Comparison of ENCODE assay signal across 21 cellular contexts in the genomic region with DNA sequence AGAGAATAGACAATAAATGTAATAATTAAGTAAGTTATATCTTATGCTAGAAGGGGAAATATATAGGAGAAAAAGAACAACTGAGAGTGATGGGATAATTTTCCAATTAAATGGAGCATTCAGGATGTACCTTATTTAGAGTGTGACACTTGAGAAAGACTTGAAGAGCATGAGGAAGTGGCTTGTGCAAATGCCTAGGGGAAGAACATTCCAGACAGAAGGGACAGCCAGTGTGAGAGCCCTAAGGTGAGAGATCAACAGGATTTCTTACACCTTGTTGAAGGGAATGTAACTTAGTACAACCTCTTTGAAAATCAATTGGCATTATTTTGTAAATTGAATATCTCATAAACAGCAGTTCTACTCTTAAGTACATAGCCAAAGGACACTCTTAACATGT.
"Had no signal": no experiment of that assay in that cellular context is flagged by ENCODE, and none has a peak within 500 bp of the region (broad histone marks: within the 10 kb centered on the region; RNA-seq: fewer than 3 reads in every experiment).

No MANE protein-coding gene starts in this region.

- H3K4me1 ChIP-seq: body of pancreas, foreskin keratinocyte, prostate gland, transverse colon had no signal

- DNase-seq: activated CD4-positive, alpha-beta memory T cell treated with anti-CD3 and anti-CD28 coated beads, Interleukin-2, amount 10 ng/mL, durations not matched to agents 7 days and 5 days; activated CD4-positive, alpha-beta T cell treated with anti-CD3 and anti-CD28 coated beads for 48 hours; activated CD4-positive, CD25-positive, alpha-beta regulatory T cell; activated effector memory CD4-positive, alpha-beta T cell treated with anti-CD3 and anti-CD28 coated beads, Interleukin-2, amount 50 U/mL, for 16 hours; activated naive CD4-positive, alpha-beta T cell treated with anti-CD3 and anti-CD28 coated beads, Interleukin-2, amount 50 U/mL, for 16 hours; activated T-cell treated with anti-CD3 and anti-CD28 coated beads, Interleukin-2, amount 50 U/mL, for 72 hours; anterior cingulate cortex; body of pancreas; effector CD4-positive, alpha-beta T cell; left ventricle myocardium inferior; stimulated activated CD4-positive, alpha-beta T cell treated with anti-CD3 and anti-CD28 coated beads, Interleukin-12 subunit alpha, Interleukin-12 subunit beta, amount 100 ng/mL, for 4 hours; stimulated activated CD4-positive, alpha-beta T cell treated with anti-CD3 and anti-CD28 coated beads, Interleukin-4, amount 100 ng/mL, for 4 hours; T-helper 1 cell; transverse colon had no signal

- H3K9me3 ChIP-seq: prostate gland had no signal

- H3K27me3 ChIP-seq: foreskin keratinocyte, right atrium auricular region, transverse colon had no signal

- H3K4me1 Mint-ChIP-seq: activated CD4-positive, alpha-beta memory T cell treated with anti-CD3 and anti-CD28 coated beads, Interleukin-2, amount 10 ng/mL, durations not matched to agents 7 days and 5 days had no signal

- H3K36me3 ChIP-seq: left ventricle myocardium inferior, prostate gland, right atrium auricular region, transverse colon had no signal

- H3K4me3 Mint-ChIP-seq: activated CD4-positive, alpha-beta memory T cell treated with anti-CD3 and anti-CD28 coated beads, Interleukin-2, amount 10 ng/mL, durations not matched to agents 7 days and 5 days; activated T-cell treated with anti-CD3 and anti-CD28 coated beads, Interleukin-2, amount 50 U/mL, for 72 hours; dendritic cell treated with granulocyte-macrophage colony-stimulating factor and Interleukin-4, amounts not matched to agents 40 ng/mL and 50 ng/mL, for 4 days; natural killer cell treated with Interleukin-12 subunit alpha and Interleukin-12 subunit beta and Interleukin-15 and Interleukin-18, amount 100 ng/mL, for 72 hours; stimulated activated naive CD8-positive, alpha-beta T cell treated with anti-CD3 and anti-CD28 coated beads, Interleukin-15, Interleukin-2, amounts not matched to agents 100 ng/mL and 50 ng/mL, for 24 hours had no signal

- ATAC-seq: activated T-cell treated with anti-CD3 and anti-CD28 coated beads, Interleukin-2, amount 50 U/mL, for 72 hours; body of pancreas; natural killer cell treated with Interleukin-12 subunit alpha and Interleukin-12 subunit beta and Interleukin-15 and Interleukin-18, amount 100 ng/mL, for 72 hours had no signal

- H3K27ac Mint-ChIP-seq: activated CD4-positive, alpha-beta memory T cell treated with anti-CD3 and anti-CD28 coated beads, Interleukin-2, amount 10 ng/mL, durations not matched to agents 7 days and 5 days; activated T-cell treated with anti-CD3 and anti-CD28 coated beads, Interleukin-2, amount 50 U/mL, for 72 hours; dendritic cell treated with granulocyte-macrophage colony-stimulating factor and Interleukin-4, amounts not matched to agents 40 ng/mL and 50 ng/mL, for 4 days; natural killer cell treated with Interleukin-12 subunit alpha and Interleukin-12 subunit beta and Interleukin-15 and Interleukin-18, amount 100 ng/mL, for 72 hours; stimulated activated naive CD8-positive, alpha-beta T cell treated with anti-CD3 and anti-CD28 coated beads, Interleukin-15, Interleukin-2, amounts not matched to agents 100 ng/mL and 50 ng/mL, for 24 hours had no signal

- FAIRE-seq: endometrium had no signal

- H3K27ac ChIP-seq: body of pancreas, foreskin keratinocyte, left ventricle myocardium inferior, prostate gland, right atrium auricular region, transverse colon had no signal

- H3K9me3 Mint-ChIP-seq: activated CD4-positive, alpha-beta memory T cell treated with anti-CD3 and anti-CD28 coated beads, Interleukin-2, amount 10 ng/mL, durations not matched to agents 7 days and 5 days had no signal

- H3K4me3 ChIP-seq: body of pancreas, left ventricle myocardium inferior, prostate gland, right atrium auricular region, transverse colon had no signal
